1 cellular context compared by ENCODE assay signal in the genomic region with DNA sequence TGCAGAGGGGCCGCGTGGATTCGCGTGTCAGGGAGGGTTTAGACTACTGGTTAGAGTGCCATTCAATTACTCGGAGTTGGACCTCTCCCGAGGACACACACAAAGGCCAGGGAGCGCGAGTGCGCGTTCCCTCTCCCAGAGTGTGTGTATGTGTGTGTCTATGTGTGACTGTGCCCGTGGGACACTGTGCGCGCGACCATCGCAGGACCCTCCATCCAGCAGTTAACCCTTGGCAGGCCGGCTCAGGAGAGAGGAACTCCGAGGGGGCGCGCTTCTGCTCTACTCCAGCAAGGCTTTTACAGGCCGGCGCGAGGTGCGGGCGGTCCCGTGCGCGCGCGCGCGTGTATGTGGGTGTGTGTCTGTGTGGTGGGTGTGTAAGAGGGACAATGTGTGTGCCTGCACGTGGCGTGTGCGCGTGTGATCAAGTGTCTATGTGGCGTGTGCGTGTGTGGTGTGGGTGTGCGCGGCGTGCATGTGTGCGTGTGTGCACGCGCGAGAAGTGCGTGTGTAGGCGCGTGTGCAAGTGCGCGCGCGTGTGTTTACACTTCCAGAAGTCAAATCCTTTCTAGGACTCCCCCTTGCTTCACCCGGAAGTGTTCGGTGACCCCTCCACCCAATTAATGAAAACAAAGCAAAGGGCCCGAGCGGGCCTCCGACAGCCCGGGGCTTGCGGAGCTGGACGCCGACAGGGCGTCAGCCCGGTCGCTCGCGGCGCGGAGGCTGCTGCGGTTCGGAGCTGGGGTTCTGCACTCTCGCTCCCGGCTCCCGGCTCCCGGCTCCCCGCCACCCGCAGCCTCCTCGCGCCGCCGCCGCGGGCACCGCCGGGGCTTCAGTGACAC.
TF ChIP-seq lines count a peak whose summit lies in the region.

No MANE protein-coding gene starts in this region.

TF ChIP-seq in HEK293, 187 proteins besides CTCF, POLR2A, EP300 and RAD21 (continued from another document and continues in another):
- TF ChIP-seq, protein P1, sequence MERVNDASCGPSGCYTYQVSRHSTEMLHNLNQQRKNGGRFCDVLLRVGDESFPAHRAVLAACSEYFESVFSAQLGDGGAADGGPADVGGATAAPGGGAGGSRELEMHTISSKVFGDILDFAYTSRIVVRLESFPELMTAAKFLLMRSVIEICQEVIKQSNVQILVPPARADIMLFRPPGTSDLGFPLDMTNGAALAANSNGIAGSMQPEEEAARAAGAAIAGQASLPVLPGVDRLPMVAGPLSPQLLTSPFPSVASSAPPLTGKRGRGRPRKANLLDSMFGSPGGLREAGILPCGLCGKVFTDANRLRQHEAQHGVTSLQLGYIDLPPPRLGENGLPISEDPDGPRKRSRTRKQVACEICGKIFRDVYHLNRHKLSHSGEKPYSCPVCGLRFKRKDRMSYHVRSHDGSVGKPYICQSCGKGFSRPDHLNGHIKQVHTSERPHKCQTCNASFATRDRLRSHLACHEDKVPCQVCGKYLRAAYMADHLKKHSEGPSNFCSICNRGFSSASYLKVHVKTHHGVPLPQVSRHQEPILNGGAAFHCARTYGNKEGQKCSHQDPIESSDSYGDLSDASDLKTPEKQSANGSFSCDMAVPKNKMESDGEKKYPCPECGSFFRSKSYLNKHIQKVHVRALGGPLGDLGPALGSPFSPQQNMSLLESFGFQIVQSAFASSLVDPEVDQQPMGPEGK (tag by site-specific recombination; IDR thresholded peaks at IDR 0.05): no peak
- TF ChIP-seq ZNF2 (tag by site-specific recombination; IDR thresholded peaks at IDR 0.05): peak; percentile 91
- TF ChIP-seq ZBTB8A (tag by site-specific recombination; IDR thresholded peaks at IDR 0.05): peak; percentile 24; the same call in 1 of the 2 replicates
- no peak for TF ChIP-seq ZNF791 (tag by site-specific recombination; IDR thresholded peaks at IDR 0.05)
- peak; percentile 28; the same call in 1 of the 2 replicates for TF ChIP-seq KLF9 (tag by site-specific recombination; IDR thresholded peaks at IDR 0.05; ENCODE audit: low read depth)
- TF ChIP-seq, protein P2, sequence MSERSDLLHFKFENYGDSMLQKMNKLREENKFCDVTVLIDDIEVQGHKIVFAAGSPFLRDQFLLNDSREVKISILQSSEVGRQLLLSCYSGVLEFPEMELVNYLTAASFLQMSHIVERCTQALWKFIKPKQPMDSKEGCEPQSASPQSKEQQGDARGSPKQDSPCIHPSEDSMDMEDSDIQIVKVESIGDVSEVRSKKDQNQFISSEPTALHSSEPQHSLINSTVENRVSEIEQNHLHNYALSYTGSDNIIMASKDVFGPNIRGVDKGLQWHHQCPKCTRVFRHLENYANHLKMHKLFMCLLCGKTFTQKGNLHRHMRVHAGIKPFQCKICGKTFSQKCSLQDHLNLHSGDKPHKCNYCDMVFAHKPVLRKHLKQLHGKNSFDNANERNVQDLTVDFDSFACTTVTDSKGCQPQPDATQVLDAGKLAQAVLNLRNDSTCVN (tag by site-specific recombination; optimal IDR thresholded peaks at IDR 0.05): peak; percentile 26
- TF ChIP-seq ZNF510 (tag by site-specific recombination; IDR thresholded peaks at IDR 0.05; ENCODE audit: insufficient replicate concordance): no peak
- TF ChIP-seq KLF1 (tag by site-specific recombination; IDR thresholded peaks at IDR 0.05): peak; percentile 11; the same call in 1 of the 2 replicates
- no peak for TF ChIP-seq ZNF433 (tag by site-specific recombination; IDR thresholded peaks at IDR 0.05; ENCODE audit: low read depth)
- TF ChIP-seq ZNF610 (tag by site-specific recombination; IDR thresholded peaks at IDR 0.05; ENCODE audit: borderline replicate concordance): no peak
- no peak for TF ChIP-seq ZNF747 (tag by site-specific recombination; IDR thresholded peaks at IDR 0.05)
- no peak for TF ChIP-seq ZNF701 (tag by site-specific recombination; IDR thresholded peaks at IDR 0.05)
- no peak for TF ChIP-seq FEZF1 (tag by site-specific recombination; IDR thresholded peaks at IDR 0.05)
- no peak for TF ChIP-seq EGR2 (tag by site-specific recombination; IDR thresholded peaks at IDR 0.05; ENCODE audit: low read depth)
- TF ChIP-seq, protein P3, sequence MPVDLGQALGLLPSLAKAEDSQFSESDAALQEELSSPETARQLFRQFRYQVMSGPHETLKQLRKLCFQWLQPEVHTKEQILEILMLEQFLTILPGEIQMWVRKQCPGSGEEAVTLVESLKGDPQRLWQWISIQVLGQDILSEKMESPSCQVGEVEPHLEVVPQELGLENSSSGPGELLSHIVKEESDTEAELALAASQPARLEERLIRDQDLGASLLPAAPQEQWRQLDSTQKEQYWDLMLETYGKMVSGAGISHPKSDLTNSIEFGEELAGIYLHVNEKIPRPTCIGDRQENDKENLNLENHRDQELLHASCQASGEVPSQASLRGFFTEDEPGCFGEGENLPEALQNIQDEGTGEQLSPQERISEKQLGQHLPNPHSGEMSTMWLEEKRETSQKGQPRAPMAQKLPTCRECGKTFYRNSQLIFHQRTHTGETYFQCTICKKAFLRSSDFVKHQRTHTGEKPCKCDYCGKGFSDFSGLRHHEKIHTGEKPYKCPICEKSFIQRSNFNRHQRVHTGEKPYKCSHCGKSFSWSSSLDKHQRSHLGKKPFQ (tag by site-specific recombination; IDR thresholded peaks at IDR 0.05): no peak
- TF ChIP-seq ZSCAN30 (tag by site-specific recombination; IDR thresholded peaks at IDR 0.05): 0 out of 2 replicates have a peak, but pooled peaks have one; percentile 31
- peak; percentile 6 for TF ChIP-seq ZNF202 (tag by site-specific recombination; IDR thresholded peaks at IDR 0.05; ENCODE audit: borderline replicate concordance)
- TF ChIP-seq ZFHX2 (tag by site-specific recombination; conservative IDR thresholded peaks at IDR 0.05): peak; percentile 60; the same call in 1 of the 2 replicates
- TF ChIP-seq ZNF473 (tag by site-specific recombination; IDR thresholded peaks at IDR 0.05): no peak
- TF ChIP-seq, protein P4, sequence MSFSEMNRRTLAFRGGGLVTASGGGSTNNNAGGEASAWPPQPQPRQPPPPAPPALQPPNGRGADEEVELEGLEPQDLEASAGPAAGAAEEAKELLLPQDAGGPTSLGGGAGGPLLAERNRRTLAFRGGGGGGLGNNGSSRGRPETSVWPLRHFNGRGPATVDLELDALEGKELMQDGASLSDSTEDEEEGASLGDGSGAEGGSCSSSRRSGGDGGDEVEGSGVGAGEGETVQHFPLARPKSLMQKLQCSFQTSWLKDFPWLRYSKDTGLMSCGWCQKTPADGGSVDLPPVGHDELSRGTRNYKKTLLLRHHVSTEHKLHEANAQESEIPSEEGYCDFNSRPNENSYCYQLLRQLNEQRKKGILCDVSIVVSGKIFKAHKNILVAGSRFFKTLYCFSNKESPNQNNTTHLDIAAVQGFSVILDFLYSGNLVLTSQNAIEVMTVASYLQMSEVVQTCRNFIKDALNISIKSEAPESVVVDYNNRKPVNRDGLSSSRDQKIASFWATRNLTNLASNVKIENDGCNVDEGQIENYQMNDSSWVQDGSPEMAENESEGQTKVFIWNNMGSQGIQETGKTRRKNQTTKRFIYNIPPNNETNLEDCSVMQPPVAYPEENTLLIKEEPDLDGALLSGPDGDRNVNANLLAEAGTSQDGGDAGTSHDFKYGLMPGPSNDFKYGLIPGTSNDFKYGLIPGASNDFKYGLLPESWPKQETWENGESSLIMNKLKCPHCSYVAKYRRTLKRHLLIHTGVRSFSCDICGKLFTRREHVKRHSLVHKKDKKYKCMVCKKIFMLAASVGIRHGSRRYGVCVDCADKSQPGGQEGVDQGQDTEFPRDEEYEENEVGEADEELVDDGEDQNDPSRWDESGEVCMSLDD (tag by site-specific recombination; IDR thresholded peaks at IDR 0.05): no peak
- no peak for TF ChIP-seq ZNF292 (tag by site-specific recombination; IDR thresholded peaks at IDR 0.05; ENCODE audit: borderline replicate concordance, low read depth)
- TF ChIP-seq, protein P5, sequence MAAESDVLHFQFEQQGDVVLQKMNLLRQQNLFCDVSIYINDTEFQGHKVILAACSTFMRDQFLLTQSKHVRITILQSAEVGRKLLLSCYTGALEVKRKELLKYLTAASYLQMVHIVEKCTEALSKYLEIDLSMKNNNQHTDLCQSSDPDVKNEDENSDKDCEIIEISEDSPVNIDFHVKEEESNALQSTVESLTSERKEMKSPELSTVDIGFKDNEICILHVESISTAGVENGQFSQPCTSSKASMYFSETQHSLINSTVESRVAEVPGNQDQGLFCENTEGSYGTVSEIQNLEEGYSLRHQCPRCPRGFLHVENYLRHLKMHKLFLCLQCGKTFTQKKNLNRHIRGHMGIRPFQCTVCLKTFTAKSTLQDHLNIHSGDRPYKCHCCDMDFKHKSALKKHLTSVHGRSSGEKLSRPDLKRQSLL (tag by site-specific recombination; IDR thresholded peaks at IDR 0.05): no peak
- TF ChIP-seq, protein P6, sequence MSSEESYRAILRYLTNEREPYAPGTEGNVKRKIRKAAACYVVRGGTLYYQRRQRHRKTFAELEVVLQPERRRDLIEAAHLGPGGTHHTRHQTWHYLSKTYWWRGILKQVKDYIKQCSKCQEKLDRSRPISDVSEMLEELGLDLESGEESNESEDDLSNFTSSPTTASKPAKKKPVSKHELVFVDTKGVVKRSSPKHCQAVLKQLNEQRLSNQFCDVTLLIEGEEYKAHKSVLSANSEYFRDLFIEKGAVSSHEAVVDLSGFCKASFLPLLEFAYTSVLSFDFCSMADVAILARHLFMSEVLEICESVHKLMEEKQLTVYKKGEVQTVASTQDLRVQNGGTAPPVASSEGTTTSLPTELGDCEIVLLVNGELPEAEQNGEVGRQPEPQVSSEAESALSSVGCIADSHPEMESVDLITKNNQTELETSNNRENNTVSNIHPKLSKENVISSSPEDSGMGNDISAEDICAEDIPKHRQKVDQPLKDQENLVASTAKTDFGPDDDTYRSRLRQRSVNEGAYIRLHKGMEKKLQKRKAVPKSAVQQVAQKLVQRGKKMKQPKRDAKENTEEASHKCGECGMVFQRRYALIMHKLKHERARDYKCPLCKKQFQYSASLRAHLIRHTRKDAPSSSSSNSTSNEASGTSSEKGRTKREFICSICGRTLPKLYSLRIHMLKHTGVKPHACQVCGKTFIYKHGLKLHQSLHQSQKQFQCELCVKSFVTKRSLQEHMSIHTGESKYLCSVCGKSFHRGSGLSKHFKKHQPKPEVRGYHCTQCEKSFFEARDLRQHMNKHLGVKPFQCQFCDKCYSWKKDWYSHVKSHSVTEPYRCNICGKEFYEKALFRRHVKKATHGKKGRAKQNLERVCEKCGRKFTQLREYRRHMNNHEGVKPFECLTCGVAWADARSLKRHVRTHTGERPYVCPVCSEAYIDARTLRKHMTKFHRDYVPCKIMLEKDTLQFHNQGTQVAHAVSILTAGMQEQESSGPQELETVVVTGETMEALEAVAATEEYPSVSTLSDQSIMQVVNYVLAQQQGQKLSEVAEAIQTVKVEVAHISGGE (tag by site-specific recombination; conservative IDR thresholded peaks at IDR 0.05; ENCODE audit: low read depth): peak; percentile 24; the same call in 1 of the 2 replicates
- TF ChIP-seq ZNF157 (tag by site-specific recombination; IDR thresholded peaks at IDR 0.05): no peak
- no peak for TF ChIP-seq YY2 (tag by site-specific recombination; IDR thresholded peaks at IDR 0.05)
- TF ChIP-seq ZNF48 (tag by site-specific recombination; IDR thresholded peaks at IDR 0.05): no peak
- TF ChIP-seq ZNF248 (tag by site-specific recombination; IDR thresholded peaks at IDR 0.05): no peak
- no peak for TF ChIP-seq ZNF600 (tag by site-specific recombination; IDR thresholded peaks at IDR 0.05)
- TF ChIP-seq ZNF221 (tag by site-specific recombination; IDR thresholded peaks at IDR 0.05; ENCODE audit: borderline replicate concordance): no peak
- TF ChIP-seq GFI1B (tag by site-specific recombination; IDR thresholded peaks at IDR 0.05): no peak
- TF ChIP-seq, protein P7, sequence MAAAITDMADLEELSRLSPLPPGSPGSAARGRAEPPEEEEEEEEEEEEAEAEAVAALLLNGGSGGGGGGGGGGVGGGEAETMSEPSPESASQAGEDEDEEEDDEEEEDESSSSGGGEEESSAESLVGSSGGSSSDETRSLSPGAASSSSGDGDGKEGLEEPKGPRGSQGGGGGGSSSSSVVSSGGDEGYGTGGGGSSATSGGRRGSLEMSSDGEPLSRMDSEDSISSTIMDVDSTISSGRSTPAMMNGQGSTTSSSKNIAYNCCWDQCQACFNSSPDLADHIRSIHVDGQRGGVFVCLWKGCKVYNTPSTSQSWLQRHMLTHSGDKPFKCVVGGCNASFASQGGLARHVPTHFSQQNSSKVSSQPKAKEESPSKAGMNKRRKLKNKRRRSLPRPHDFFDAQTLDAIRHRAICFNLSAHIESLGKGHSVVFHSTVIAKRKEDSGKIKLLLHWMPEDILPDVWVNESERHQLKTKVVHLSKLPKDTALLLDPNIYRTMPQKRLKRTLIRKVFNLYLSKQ (tag by site-specific recombination; IDR thresholded peaks at IDR 0.05; ENCODE audit: borderline replicate concordance): no peak
- 0 out of 2 replicates have a peak, but pooled peaks have one; percentile 22 for TF ChIP-seq KLF8 (tag by site-specific recombination; IDR thresholded peaks at IDR 0.05)
- TF ChIP-seq ZNF175 (tag by site-specific recombination; IDR thresholded peaks at IDR 0.05): no peak
- TF ChIP-seq, protein P8, sequence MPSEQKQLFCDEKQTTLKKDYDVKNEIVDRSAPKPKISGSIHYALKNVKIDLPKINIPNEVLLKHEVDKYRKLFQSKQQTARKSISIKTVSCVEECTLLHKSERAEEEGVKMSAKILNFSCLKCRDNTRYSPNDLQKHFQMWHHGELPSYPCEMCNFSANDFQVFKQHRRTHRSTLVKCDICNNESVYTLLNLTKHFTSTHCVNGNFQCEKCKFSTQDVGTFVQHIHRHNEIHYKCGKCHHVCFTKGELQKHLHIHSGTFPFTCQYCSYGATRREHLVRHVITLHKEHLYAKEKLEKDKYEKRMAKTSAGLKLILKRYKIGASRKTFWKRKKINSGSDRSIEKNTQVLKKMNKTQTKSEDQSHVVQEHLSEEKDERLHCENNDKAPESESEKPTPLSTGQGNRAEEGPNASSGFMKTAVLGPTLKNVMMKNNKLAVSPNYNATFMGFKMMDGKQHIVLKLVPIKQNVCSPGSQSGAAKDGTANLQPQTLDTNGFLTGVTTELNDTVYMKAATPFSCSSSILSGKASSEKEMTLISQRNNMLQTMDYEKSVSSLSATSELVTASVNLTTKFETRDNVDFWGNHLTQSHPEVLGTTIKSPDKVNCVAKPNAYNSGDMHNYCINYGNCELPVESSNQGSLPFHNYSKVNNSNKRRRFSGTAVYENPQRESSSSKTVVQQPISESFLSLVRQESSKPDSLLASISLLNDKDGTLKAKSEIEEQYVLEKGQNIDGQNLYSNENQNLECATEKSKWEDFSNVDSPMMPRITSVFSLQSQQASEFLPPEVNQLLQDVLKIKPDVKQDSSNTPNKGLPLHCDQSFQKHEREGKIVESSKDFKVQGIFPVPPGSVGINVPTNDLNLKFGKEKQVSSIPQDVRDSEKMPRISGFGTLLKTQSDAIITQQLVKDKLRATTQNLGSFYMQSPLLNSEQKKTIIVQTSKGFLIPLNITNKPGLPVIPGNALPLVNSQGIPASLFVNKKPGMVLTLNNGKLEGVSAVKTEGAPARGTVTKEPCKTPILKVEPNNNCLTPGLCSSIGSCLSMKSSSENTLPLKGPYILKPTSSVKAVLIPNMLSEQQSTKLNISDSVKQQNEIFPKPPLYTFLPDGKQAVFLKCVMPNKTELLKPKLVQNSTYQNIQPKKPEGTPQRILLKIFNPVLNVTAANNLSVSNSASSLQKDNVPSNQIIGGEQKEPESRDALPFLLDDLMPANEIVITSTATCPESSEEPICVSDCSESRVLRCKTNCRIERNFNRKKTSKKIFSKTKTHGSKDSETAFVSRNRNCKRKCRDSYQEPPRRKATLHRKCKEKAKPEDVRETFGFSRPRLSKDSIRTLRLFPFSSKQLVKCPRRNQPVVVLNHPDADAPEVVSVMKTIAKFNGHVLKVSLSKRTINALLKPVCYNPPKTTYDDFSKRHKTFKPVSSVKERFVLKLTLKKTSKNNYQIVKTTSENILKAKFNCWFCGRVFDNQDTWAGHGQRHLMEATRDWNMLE (tag by site-specific recombination; conservative IDR thresholded peaks at IDR 0.05; ENCODE audit: low read depth): peak; percentile 71
